Comparison of ENCODE assay signal across 1 cellular context in the genomic region with DNA sequence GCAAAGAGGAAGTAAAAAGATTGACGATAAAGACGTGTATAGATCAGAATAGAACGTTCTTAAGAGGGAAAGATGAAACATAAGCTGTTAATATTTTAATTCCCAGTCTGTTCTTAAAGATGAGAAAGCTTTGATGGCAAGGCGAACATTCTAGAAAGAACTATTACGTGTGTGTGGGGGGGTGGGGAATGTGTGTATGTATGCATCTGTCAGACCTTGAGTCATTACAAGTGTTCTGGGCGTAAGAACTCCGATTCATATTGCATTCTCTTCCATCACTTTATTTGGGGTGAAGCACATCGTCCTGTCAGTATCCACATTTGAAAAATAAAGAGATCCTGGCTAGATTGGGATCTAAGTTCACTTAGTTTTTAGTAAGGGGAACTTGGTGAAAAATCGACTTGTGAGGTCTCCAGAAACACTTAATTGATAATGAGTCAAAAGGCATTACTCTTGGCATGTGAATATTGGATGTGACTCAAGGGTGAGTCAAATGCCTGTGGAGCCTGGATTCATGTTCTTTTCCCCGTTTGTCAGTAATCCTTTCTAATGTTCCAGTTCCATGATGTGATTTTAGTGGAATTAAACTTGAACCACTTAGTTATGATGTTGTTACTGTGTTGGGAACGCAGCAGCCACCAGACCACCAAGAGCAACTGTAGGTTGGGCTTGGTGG.
TF ChIP-seq lines count a peak whose summit lies in the region.

No MANE protein-coding gene starts in this region.

TF ChIP-seq in GM23338, 12 proteins besides CTCF, POLR2A, EP300 and RAD21 (continued from another document):
- no peak for TF ChIP-seq NANOG (IDR thresholded peaks at IDR 0.05; ENCODE audit: borderline replicate concordance)
- TF ChIP-seq ZNF114 (CRISPR knock-in tag; IDR thresholded peaks at IDR 0.05), result no peak
- no peak for TF ChIP-seq ZNF331 (CRISPR knock-in tag; IDR thresholded peaks at IDR 0.05; ENCODE audit: low read depth)
- TF ChIP-seq, protein P1, sequence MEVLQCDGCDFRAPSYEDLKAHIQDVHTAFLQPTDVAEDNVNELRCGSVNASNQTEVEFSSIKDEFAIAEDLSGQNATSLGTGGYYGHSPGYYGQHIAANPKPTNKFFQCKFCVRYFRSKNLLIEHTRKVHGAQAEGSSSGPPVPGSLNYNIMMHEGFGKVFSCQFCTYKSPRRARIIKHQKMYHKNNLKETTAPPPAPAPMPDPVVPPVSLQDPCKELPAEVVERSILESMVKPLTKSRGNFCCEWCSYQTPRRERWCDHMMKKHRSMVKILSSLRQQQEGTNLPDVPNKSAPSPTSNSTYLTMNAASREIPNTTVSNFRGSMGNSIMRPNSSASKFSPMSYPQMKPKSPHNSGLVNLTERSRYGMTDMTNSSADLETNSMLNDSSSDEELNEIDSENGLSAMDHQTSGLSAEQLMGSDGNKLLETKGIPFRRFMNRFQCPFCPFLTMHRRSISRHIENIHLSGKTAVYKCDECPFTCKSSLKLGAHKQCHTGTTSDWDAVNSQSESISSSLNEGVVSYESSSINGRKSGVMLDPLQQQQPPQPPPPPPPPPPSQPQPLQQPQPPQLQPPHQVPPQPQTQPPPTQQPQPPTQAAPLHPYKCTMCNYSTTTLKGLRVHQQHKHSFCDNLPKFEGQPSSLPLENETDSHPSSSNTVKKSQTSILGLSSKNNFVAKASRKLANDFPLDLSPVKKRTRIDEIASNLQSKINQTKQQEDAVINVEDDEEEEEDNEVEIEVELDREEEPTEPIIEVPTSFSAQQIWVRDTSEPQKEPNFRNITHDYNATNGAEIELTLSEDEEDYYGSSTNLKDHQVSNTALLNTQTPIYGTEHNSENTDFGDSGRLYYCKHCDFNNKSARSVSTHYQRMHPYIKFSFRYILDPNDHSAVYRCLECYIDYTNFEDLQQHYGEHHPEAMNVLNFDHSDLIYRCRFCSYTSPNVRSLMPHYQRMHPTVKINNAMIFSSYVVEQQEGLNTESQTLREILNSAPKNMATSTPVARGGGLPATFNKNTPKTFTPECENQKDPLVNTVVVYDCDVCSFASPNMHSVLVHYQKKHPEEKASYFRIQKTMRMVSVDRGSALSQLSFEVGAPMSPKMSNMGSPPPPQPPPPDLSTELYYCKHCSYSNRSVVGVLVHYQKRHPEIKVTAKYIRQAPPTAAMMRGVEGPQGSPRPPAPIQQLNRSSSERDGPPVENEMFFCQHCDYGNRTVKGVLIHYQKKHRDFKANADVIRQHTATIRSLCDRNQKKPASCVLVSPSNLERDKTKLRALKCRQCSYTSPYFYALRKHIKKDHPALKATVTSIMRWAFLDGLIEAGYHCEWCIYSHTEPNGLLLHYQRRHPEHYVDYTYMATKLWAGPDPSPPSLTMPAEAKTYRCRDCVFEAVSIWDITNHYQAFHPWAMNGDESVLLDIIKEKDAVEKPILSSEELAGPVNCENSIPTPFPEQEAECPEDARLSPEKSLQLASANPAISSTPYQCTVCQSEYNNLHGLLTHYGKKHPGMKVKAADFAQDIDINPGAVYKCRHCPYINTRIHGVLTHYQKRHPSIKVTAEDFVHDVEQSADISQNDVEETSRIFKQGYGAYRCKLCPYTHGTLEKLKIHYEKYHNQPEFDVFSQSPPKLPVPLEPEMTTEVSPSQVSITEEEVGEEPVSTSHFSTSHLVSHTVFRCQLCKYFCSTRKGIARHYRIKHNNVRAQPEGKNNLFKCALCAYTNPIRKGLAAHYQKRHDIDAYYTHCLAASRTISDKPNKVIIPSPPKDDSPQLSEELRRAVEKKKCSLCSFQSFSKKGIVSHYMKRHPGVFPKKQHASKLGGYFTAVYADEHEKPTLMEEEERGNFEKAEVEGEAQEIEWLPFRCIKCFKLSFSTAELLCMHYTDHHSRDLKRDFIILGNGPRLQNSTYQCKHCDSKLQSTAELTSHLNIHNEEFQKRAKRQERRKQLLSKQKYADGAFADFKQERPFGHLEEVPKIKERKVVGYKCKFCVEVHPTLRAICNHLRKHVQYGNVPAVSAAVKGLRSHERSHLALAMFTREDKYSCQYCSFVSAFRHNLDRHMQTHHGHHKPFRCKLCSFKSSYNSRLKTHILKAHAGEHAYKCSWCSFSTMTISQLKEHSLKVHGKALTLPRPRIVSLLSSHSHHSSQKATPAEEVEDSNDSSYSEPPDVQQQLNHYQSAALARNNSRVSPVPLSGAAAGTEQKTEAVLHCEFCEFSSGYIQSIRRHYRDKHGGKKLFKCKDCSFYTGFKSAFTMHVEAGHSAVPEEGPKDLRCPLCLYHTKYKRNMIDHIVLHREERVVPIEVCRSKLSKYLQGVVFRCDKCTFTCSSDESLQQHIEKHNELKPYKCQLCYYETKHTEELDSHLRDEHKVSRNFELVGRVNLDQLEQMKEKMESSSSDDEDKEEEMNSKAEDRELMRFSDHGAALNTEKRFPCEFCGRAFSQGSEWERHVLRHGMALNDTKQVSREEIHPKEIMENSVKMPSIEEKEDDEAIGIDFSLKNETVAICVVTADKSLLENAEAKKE (CRISPR knock-in tag; IDR thresholded peaks at IDR 0.05), result no peak
- TF ChIP-seq STAT1 (IDR thresholded peaks at IDR 0.05; ENCODE audit: unreplicated experiment), result no peak
- no peak for TF ChIP-seq EZH2 (IDR thresholded peaks at IDR 0.05; ENCODE audit: low read depth, unreplicated experiment)
- no peak for TF ChIP-seq CREB1 (CRISPR knock-in tag; IDR thresholded peaks at IDR 0.05; ENCODE audit: low read depth)
- no peak for TF ChIP-seq POLR2AphosphoS5 (IDR thresholded peaks at IDR 0.05; ENCODE audit: low read depth)
